In the genomic region with DNA sequence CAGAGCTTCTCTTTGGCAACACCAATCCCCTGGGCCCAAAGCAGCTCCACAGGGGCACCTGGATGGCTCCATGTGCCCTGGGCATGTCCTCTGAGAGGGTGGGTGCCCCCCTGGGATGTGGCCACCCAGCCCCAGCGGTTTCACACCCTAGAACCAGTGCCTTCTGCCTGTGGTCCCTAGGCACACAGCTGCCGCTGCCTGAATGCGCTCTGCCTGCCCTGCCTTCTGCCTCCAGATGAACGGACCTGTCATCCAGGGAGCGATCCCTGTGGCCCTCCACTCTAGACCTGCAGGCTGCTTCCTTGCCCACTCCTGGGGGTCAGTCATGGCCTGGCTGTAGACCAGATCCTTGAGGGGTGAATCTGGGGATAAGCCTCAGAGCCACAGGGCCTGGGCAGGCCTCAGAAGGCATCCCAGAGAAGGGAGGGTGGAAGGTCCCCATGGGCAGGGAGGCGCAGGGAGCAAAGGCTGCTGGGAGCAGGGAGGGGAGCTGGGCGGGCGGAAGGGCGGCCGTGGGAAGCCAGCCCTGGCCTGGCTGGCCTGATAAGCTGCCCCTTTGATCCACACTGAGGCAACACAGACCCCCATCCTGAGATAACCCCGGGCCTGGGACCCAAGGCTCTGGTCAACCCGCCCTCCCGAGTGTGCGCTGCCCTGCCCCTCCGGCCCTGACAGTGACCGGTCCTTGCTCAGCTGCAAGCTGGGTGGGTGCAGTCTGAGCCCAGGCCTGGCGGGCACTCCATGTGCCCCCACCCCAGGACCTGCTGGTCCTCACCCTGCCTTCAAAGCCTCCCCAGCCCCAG, we compare ENCODE assay signal across 15 cellular contexts. TPM values are rescaled to one million over a fixed set of nuclear protein-coding genes. Genes with fewer than 3 reads are reported as not detected.
DNase-seq lines count a peak whose midpoint lies in the region; ATAC-seq and TF ChIP-seq lines count a peak whose summit lies in the region.
"Had no signal": no experiment of that assay in that cellular context is flagged by ENCODE, and none has a peak within 500 bp of the region (broad histone marks: within the 10 kb centered on the region; RNA-seq: fewer than 3 reads in every experiment).

No MANE protein-coding gene starts in this region.

- H3K23ac ChIP-seq in IMR-90 (ENCODE audit: low read depth, low read length), result no peak overlapping the region

- no peak overlapping the region for H4K5ac ChIP-seq in IMR-90 (ENCODE audit: low read depth, low read length)

- H2BK20ac ChIP-seq in IMR-90 (ENCODE audit: low read depth, low read length), result no peak overlapping the region

- BruUV-seq in IMR-90 (replicated peaks; lab: Mats Ljungman, UMichigan), result no TSS peak
- BruUV-seq in PC-3 (replicated peaks; lab: Mats Ljungman, UMichigan), result no TSS peak

- no peaks in the 10 kb centered on the region for H3K79me2 ChIP-seq in PC-3 (ENCODE audit: low read length)

- intact Hi-C loops in IMR-90 (cut with micrococcal nuclease) (no loop called here), sciatic nerve (cut with DNase I) (no loop called here), PC-3 (cut with micrococcal nuclease) (no loop called here)

- CTCF ChIA-PET in IMR-90 (lab: Yijun Ruan, JAX), result no interaction called here
- CTCF ChIA-PET in PC-3 (lab: Charles Lee), result no interaction called here

- H3K79me1 ChIP-seq in IMR-90 (ENCODE audit: low read depth in 1 of 2, low read length in 2 of 2), result no peaks in the 10 kb centered on the region

- no peak overlapping the region for H3K27ac ChIP-seq in IMR-90 (ENCODE audit: insufficient read depth, low read length)
- peak overlapping the region; percentile 72 for H3K27ac ChIP-seq in cingulate gyrus (ENCODE audit: low read depth, low read length)
- peak overlapping the region; percentile 62 for H3K27ac ChIP-seq in layer of hippocampus (ENCODE audit: low read depth, low read length)
- no peak overlapping the region for H3K27ac ChIP-seq in PC-3 (ENCODE audit: low read length)
- H3K27ac ChIP-seq: prostate gland had no signal

- H4K20me1 ChIP-seq in IMR-90 (ENCODE audit: insufficient read depth, low read length) (no peaks in the 10 kb centered on the region; the same call in 1 of the 2 replicates), PC-3 (ENCODE audit: low read length) (no peaks in the 10 kb centered on the region)

- H4K91ac ChIP-seq in IMR-90 (ENCODE audit: insufficient read depth, low read depth, low read length), result no peak overlapping the region

- POLR2A ChIA-PET in IMR-90 (lab: Charles Lee; ENCODE audit: unreplicated experiment) (no interaction called here), PC-3 (lab: Charles Lee; ENCODE audit: unreplicated experiment) (no interaction called here)

- no peak overlapping the region for H3K14ac ChIP-seq in IMR-90 (replicated peaks; ENCODE audit: low read depth, low read length)

- H3K36me3 ChIP-seq in IMR-90 (ENCODE audit: control insufficient read depth, insufficient read depth, low read length) (no peaks in the 10 kb centered on the region), PC-3 (ENCODE audit: low read depth, low read length) (no peaks in the 10 kb centered on the region), HAP-1 (replicated peaks) (no peaks in the 10 kb centered on the region)
- H3K36me3 ChIP-seq: prostate gland had no signal

- H3K4me2 ChIP-seq in IMR-90 (ENCODE audit: low read depth, low read length) (no peak overlapping the region), PC-3 (ENCODE audit: low read length) (no peak overlapping the region)

- H3K9me3 ChIP-seq in IMR-90 (ENCODE audit: control insufficient read depth, insufficient read depth, low read length) (no peaks in the 10 kb centered on the region), PC-3 (ENCODE audit: low read length) (no peaks in the 10 kb centered on the region), HAP-1 (no peaks in the 10 kb centered on the region)
- H3K9me3 ChIP-seq: Caco-2, prostate gland had no signal

- H2BK15ac ChIP-seq in IMR-90 (ENCODE audit: low read depth, low read length), result no peak overlapping the region

- H2AFZ ChIP-seq in IMR-90 (replicated peaks; ENCODE audit: low read length, poor library complexity) (peak overlapping the region; percentile 72), PC-3 (ENCODE audit: low read length) (no peak overlapping the region)

- TF ChIP-seq RAD21 in IMR-90 (IDR thresholded peaks at IDR 0.05; ENCODE audit: low read length), result no peak

- dilution Hi-C loops in IMR-90 (cut with HindIII; ENCODE audit: low sequenced_read_pairs, unreplicated experiment), result no loop called here

- H3F3A ChIP-seq in PC-3 (ENCODE audit: low read length, unreplicated experiment), result no peaks in the 10 kb centered on the region

- H4K8ac ChIP-seq in IMR-90 (ENCODE audit: low read depth in 2 of 2, low read length in 2 of 2), result no peak overlapping the region

- ATAC-seq in IMR-90 (ENCODE audit: low read depth), result peak; percentile 52; the same call in 1 of the 2 replicates
- ATAC-seq in sciatic nerve, result peak; percentile 78
- ATAC-seq in PC-3, result no peak
- ATAC-seq: activated CD4-positive, alpha-beta T cell treated with anti-CD3 and anti-CD28 coated beads for 36 hours had no signal

- no peaks in the 10 kb centered on the region for H3K9me1 ChIP-seq in IMR-90 (ENCODE audit: insufficient read depth, low read length)

- DNase-seq in IMR-90 (no peak), sciatic nerve (ENCODE audit: low spot score) (no peak), NCI-H2081 (lab: John Stamatoyannopoulos, UW) (no peak), PC-3 (no peak), HAP-1 (ENCODE audit: low spot score in 2 of 2) (no peak), NCI-H1694 treated with DMSO at 0.1 percent for 48 hours (lab: John Stamatoyannopoulos, UW) (no peak)
- DNase-seq: activated CD4-positive, alpha-beta T cell treated with anti-CD3 and anti-CD28 coated beads for 36 hours; Caco-2; immature natural killer cell; NCI-H1694; NCI-H524 treated with DMSO at 0.1 percent for 48 hours; stimulated activated CD4-positive, alpha-beta T cell treated with anti-CD3 and anti-CD28 coated beads, Interleukin-1b, Interleukin-23, amount 100 ng/mL, for 48 hours had no signal

- TF ChIP-seq POLR2A in IMR-90 (IDR thresholded peaks at IDR 0.05; ENCODE audit: low read depth, low read length), result no peak

- H3K9ac ChIP-seq in IMR-90 (ENCODE audit: low read depth, low read length) (no peak overlapping the region), PC-3 (ENCODE audit: low read length) (no peak overlapping the region)

- H3K4me1 ChIP-seq in IMR-90 (ENCODE audit: control insufficient read depth, insufficient read depth, low read length) (no peaks in the 10 kb centered on the region; the same call in 1 of the 2 replicates), PC-3 (ENCODE audit: insufficient read depth, low read length) (no peaks in the 10 kb centered on the region), HAP-1 (no peaks in the 10 kb centered on the region)
- H3K4me1 ChIP-seq: prostate gland had no signal

- H3K4me3 ChIP-seq in IMR-90 (ENCODE audit: insufficient read depth, low read depth, low read length) (no peak overlapping the region), PC-3 (ENCODE audit: low read length) (no peak overlapping the region), HAP-1 (no peak overlapping the region)
- H3K4me3 ChIP-seq: prostate gland had no signal

- no peak overlapping the region for H3K56ac ChIP-seq in IMR-90 (ENCODE audit: extremely low read depth, insufficient read depth, low read length)

- peak overlapping the region; percentile 72 for H2AK9ac ChIP-seq in IMR-90 (replicated peaks; ENCODE audit: low read depth, low read length, poor library complexity)

- H3K18ac ChIP-seq in IMR-90 (ENCODE audit: low read depth, low read length), result no peak overlapping the region

- TF ChIP-seq CTCF in IMR-90 (conservative IDR thresholded peaks at IDR 0.05; ENCODE audit: low read depth, low read length) (no peak), PC-3 (conservative IDR thresholded peaks at IDR 0.05; ENCODE audit: low read depth, low read length) (no peak)

- no peak overlapping the region for H2BK5ac ChIP-seq in IMR-90 (ENCODE audit: low read depth, low read length, poor library complexity, severe bottlenecking)

- no peak overlapping the region for H2AK5ac ChIP-seq in IMR-90 (ENCODE audit: low read depth, low read length)

- H3K27me3 ChIP-seq in IMR-90 (ENCODE audit: control insufficient read depth, insufficient read depth, low read length) (peaks cover 14% of the 10 kb centered on the region; the same call in 1 of the 2 replicates), layer of hippocampus (ENCODE audit: control insufficient read depth, insufficient read depth, low read length) (peaks cover 2% of the 10 kb centered on the region), PC-3 (ENCODE audit: low read length) (no peaks in the 10 kb centered on the region), HAP-1 (ENCODE audit: low read depth) (no peaks in the 10 kb centered on the region)

- no peak overlapping the region for H3K4ac ChIP-seq in IMR-90 (ENCODE audit: low read depth, low read length)

- in situ Hi-C loops in IMR-90 (cut with MboI; ENCODE audit: low sequenced_read_pairs) (no loop called here), HAP-1 (cut with MboI; ENCODE audit: low sequenced_read_pairs) (no loop called here)

- H3K9me2 ChIP-seq in PC-3 (replicated peaks; ENCODE audit: low read length), result no peaks in the 10 kb centered on the region

- WGBS in IMR-90 (ENCODE audit: extremely low coverage in 2 of 2, insufficient read length in 1 of 2), 2 experiments, result 61% methylated on average over 11 of the region's 17 CpGs; no CpG with 5 or more reads in 1 of the 2 experiments

- H2BK120ac ChIP-seq in IMR-90 (ENCODE audit: low read depth, low read length), result no peak overlapping the region

TF ChIP-seq in IMR-90, 13 proteins besides CTCF, POLR2A, EP300 and RAD21 (continues in another document):
- TF ChIP-seq CEBPB (IDR thresholded peaks at IDR 0.05; ENCODE audit: low read depth, low read length), result no peak
- TF ChIP-seq, protein P1, sequence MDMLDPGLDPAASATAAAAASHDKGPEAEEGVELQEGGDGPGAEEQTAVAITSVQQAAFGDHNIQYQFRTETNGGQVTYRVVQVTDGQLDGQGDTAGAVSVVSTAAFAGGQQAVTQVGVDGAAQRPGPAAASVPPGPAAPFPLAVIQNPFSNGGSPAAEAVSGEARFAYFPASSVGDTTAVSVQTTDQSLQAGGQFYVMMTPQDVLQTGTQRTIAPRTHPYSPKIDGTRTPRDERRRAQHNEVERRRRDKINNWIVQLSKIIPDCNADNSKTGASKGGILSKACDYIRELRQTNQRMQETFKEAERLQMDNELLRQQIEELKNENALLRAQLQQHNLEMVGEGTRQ (IDR thresholded peaks at IDR 0.05; ENCODE audit: low read depth, low read length), result no peak
- no peak for TF ChIP-seq NFE2L2 (IDR thresholded peaks at IDR 0.05; ENCODE audit: low read depth, low read length)
- TF ChIP-seq MAFK (IDR thresholded peaks at IDR 0.05; ENCODE audit: low read depth, low read length), result no peak
- TF ChIP-seq SMC3 (IDR thresholded peaks at IDR 0.05; ENCODE audit: low read depth, low read length), result no peak
- TF ChIP-seq BHLHE40 (IDR thresholded peaks at IDR 0.05; ENCODE audit: low read depth, low read length), result no peak
- no peak for TF ChIP-seq FOS (IDR thresholded peaks at IDR 0.05; ENCODE audit: low read depth, low read length)
- TF ChIP-seq CHD1 (IDR thresholded peaks at IDR 0.05; ENCODE audit: low read depth, low read length), result no peak

RNA-seq across cellular contexts. Expression of gene FGFR3, which starts 8.1 kb away (rescaled TPM):
- total RNA-seq in IMR-90 (2012; rRNA removed), result 0.18 and 0.28 TPM in 2 replicates
- 0.67 and 0.93 TPM in 2 replicates for polyA plus RNA-seq in IMR-90 (2012; rRNA removed)
- polyA plus RNA-seq in IMR-90 (2012; cell fraction: cytosol; rRNA removed), result 0.34 and 0.74 TPM in 2 replicates
- 0.93 and 4.6 TPM in 2 replicates for polyA plus RNA-seq in IMR-90 (2012; cell fraction: nucleus; rRNA removed; ENCODE audit: low replicate concordance)
- 5.4 TPM for total RNA-seq in sciatic nerve
- total RNA-seq in PC-3 (2014; rRNA removed), result 0.11 and 0.86 TPM in 2 replicates
- polyA plus RNA-seq: immature natural killer cell had no signal

Comparison
In these comparisons a context has a peak if more than half of its experiments do, and no peak if none do; other contexts are left out.
1. H3K27ac ChIP-seq: peak in cingulate gyrus (single experiment) and layer of hippocampus (single experiment); none in IMR-90 (single experiment) and PC-3 (single experiment).